Comparison of ENCODE assay signal across 8 cellular contexts in the genomic region with DNA sequence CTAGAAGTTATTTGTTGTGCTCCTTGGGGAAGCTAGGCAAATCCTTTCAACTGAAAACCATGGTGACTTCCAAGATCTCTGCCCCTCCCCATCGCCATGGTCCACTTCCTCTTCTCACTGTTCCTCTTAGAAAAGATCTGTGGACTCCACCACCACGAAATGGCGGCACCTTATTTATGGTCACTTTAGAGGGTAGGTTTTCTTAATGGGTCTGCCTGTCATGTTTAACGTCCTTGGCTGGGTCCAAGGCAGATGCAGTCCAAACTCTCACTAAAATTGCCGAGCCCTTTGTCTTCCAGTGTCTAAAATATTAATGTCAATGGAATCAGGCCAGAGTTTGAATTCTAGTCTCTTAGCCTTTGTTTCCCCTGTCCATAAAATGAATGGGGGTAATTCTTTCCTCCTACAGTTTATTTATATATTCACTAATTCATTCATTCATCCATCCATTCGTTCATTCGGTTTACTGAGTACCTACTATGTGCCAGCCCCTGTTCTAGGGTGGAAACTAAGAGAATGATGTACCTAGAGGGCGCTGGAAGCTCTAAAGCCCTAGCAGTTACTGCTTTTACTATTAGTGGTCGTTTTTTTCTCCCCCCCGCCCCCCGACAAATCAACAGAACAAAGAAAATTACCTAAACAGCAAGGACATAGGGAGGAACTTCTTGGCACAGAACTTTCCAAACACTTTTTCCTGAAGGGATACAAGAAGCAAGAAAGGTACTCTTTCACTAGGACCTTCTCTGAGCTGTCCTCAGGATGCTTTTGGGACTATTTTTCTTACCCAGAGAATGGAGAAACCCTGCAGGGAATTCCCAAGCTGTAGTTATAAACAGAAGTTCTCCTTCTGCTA. TPM values are rescaled to one million over a fixed set of nuclear protein-coding genes. Genes with fewer than 3 reads are reported as not detected.
DNase-seq lines count a peak whose midpoint lies in the region; TF ChIP-seq lines count a peak whose summit lies in the region.

No MANE protein-coding gene starts in this region.

- H3K9me3 Mint-ChIP-seq in activated CD4-positive, alpha-beta T cell treated with anti-CD3 and anti-CD28 coated beads, Interleukin-2, amount 10 ng/mL, durations not matched to agents 7 days and 5 days = peaks cover 2% of the 10 kb centered on the region

- H3K36me3 Mint-ChIP-seq in activated CD4-positive, alpha-beta T cell treated with anti-CD3 and anti-CD28 coated beads, Interleukin-2, amount 10 ng/mL, durations not matched to agents 7 days and 5 days (ENCODE audit: low read depth) = peaks cover 67% of the 10 kb centered on the region

- WGBS in sigmoid colon, 2 donors = 16 to 28% methylated on average over 11 of the region's 11 CpGs

- peaks cover 30% of the 10 kb centered on the region for H4K20me1 ChIP-seq in MM.1S (ENCODE audit: insufficient read depth, low read length)

- H3K9me3 ChIP-seq in MM.1S (replicated peaks; ENCODE audit: insufficient read depth, low read length) (no peaks in the 10 kb centered on the region), sigmoid colon (no peaks in the 10 kb centered on the region)

- peaks cover 40% of the 10 kb centered on the region for H3F3A ChIP-seq in MM.1S (ENCODE audit: insufficient read depth, low read length)

- TF ChIP-seq CTCF in MM.1S (IDR thresholded peaks at IDR 0.05; ENCODE audit: low read length) (peak; percentile 54), sigmoid colon (IDR thresholded peaks at IDR 0.05) (peak in 1 of 4 experiments; percentile 19)

- no peaks in the 10 kb centered on the region for H3K27me3 Mint-ChIP-seq in activated CD4-positive, alpha-beta T cell treated with anti-CD3 and anti-CD28 coated beads, Interleukin-2, amount 10 ng/mL, durations not matched to agents 7 days and 5 days

- CTCF ChIA-PET in activated CD4-positive, alpha-beta T cell treated with anti-CD3 and anti-CD28 coated beads, Interleukin-2, amount 10 ng/mL, durations not matched to agents 7 days and 5 days (lab: Charles Lee) = interaction anchor here (0.9 to 18.8 kb wide), 15 partner anchors 9 to 131 kb away, joined by 3 to 287 read pairs (median 5); a partner anchor contains a TSS

- no peaks in the 10 kb centered on the region for H3K9me2 ChIP-seq in MM.1S (replicated peaks; ENCODE audit: insufficient read depth, low read length)

- DNase-seq in activated CD4-positive, alpha-beta T cell treated with anti-CD3 and anti-CD28 coated beads, Interleukin-2, amount 10 ng/mL, durations not matched to agents 7 days and 5 days = peak; percentile 59
- no peak for DNase-seq in activated CD4-positive, alpha-beta T cell treated with anti-CD3 and anti-CD28 coated beads, Interleukin-2, amount 50 U/mL, for 1 hour
- DNase-seq in MM.1S (peak; percentile 71), cardiac septum (ENCODE audit: low spot score) (peak; percentile 83), sigmoid colon (peak; percentile 70), hippocampal formation (lab: John Stamatoyannopoulos, UW) (no peak), NCI-H187 treated with DMSO at 0.1 percent for 48 hours (lab: John Stamatoyannopoulos, UW) (no peak)
- peak; percentile 26 for DNase-seq in activated gamma-delta T cell treated with anti-CD3 and anti-CD28 coated beads, Interleukin-2, amount 50 U/mL, for 16 hours (ENCODE audit: low read depth)

- H3K36me3 ChIP-seq in MM.1S (replicated peaks; ENCODE audit: insufficient read depth, low read length) (peaks cover 4% of the 10 kb centered on the region; the same call in 1 of the 2 replicates), sigmoid colon (peaks cover 0 to 6% (median 3%) of the 10 kb centered on the region in 4 donors)

- H3K4me1 ChIP-seq in MM.1S (ENCODE audit: low read length) (peaks cover 28% of the 10 kb centered on the region), sigmoid colon (peaks cover 0 to 35% (median 21%) of the 10 kb centered on the region in 4 donors)

- H3K79me2 ChIP-seq in MM.1S (ENCODE audit: low read length) = peaks cover 44% of the 10 kb centered on the region

- TF ChIP-seq EP300 in sigmoid colon (IDR thresholded peaks at IDR 0.05) = no peak

- POLR2A ChIA-PET in activated CD4-positive, alpha-beta T cell treated with anti-CD3 and anti-CD28 coated beads, Interleukin-2, amount 10 ng/mL, durations not matched to agents 7 days and 5 days (lab: Charles Lee) = interaction anchor here (1.3 to 11.7 kb wide), 6 partner anchors 9 to 45 kb away, joined by 4 to 283 read pairs (median 38); a partner anchor contains a TSS

- no peak for TF ChIP-seq POLR2A in sigmoid colon (IDR thresholded peaks at IDR 0.05)

- H3K27ac ChIP-seq in MM.1S (ENCODE audit: low read length) (peak overlapping the region; percentile 97), sigmoid colon (peak overlapping the region; percentile 96 to 99 (median 98))

- H3K9ac ChIP-seq in MM.1S (ENCODE audit: low read length) = peak overlapping the region; percentile 97

- peak overlapping the region; percentile 48 for H2AFZ ChIP-seq in MM.1S (ENCODE audit: low read length)

- peak overlapping the region; percentile 83 for H3K4me2 ChIP-seq in MM.1S (ENCODE audit: low read depth, low read length)

- peak overlapping the region; percentile 97 for H3K4me3 ChIP-seq in MM.1S (ENCODE audit: low read length)
- H3K4me3 ChIP-seq in sigmoid colon = peak overlapping the region; percentile 72 to 91 (median 84)

- H3K4me3 Mint-ChIP-seq in activated CD4-positive, alpha-beta T cell treated with anti-CD3 and anti-CD28 coated beads, Interleukin-2, amount 10 ng/mL, durations not matched to agents 7 days and 5 days = peak overlapping the region; percentile 96

- no peaks in the 10 kb centered on the region for H3K27me3 ChIP-seq in MM.1S (replicated peaks; ENCODE audit: insufficient read depth, low read length)
- H3K27me3 ChIP-seq in sigmoid colon = no peaks in the 10 kb centered on the region

- H3K4me1 Mint-ChIP-seq in activated CD4-positive, alpha-beta T cell treated with anti-CD3 and anti-CD28 coated beads, Interleukin-2, amount 10 ng/mL, durations not matched to agents 7 days and 5 days = peaks cover 35% of the 10 kb centered on the region

- intact Hi-C loops in cardiac septum (cut with DNase I) (loop anchor here (1.0 kb wide), 2 partner anchors 18 to 47 kb away; a partner anchor contains a TSS), sigmoid colon (cut with DNase I) (loop anchor here (1.0 to 10.0 kb wide), 3 partner anchors 47 to 667 kb away; a partner anchor contains a TSS)

- H3K27ac Mint-ChIP-seq in activated CD4-positive, alpha-beta T cell treated with anti-CD3 and anti-CD28 coated beads, Interleukin-2, amount 10 ng/mL, durations not matched to agents 7 days and 5 days = peak overlapping the region; percentile 99

RNA-seq across cellular contexts. Expression of a gene that starts 0.7 kb away (rescaled TPM):
- 10 to 100 TPM; 15.9 to 20.5 TPM for total RNA-seq in activated CD4-positive, alpha-beta T cell treated with anti-CD3 and anti-CD28 coated beads, Interleukin-2, amount 10 ng/mL, durations not matched to agents 7 days and 5 days
- 1.00 TPM for total RNA-seq in cardiac septum
- total RNA-seq in sigmoid colon = under 1 TPM in 3 of 4 donors, not detected in 1; 0.41 to 0.66 (median 0.55) TPM
- polyA plus RNA-seq in sigmoid colon = 1 to 10 TPM; 1.2 to 8.1 (median 1.2) TPM

RNA-seq across cellular contexts. Expression of a gene that starts 0.9 kb away (rescaled TPM):
- over 10,000 TPM in 1 of 2 experiments, 1,000 to 10,000 TPM in 1; 9,253 to 11,726 TPM for total RNA-seq in activated CD4-positive, alpha-beta T cell treated with anti-CD3 and anti-CD28 coated beads, Interleukin-2, amount 10 ng/mL, durations not matched to agents 7 days and 5 days
- 904 TPM for total RNA-seq in cardiac septum
- total RNA-seq in sigmoid colon = 1,000 to 10,000 TPM; 1,906 to 2,799 (median 2,534) TPM
- 1,000 to 10,000 TPM; 3,109 to 8,584 (median 4,774) TPM for polyA plus RNA-seq in sigmoid colon

RNA-seq across cellular contexts. Expression of a gene that starts 25.9 kb away (rescaled TPM):
- total RNA-seq in activated CD4-positive, alpha-beta T cell treated with anti-CD3 and anti-CD28 coated beads, Interleukin-2, amount 10 ng/mL, durations not matched to agents 7 days and 5 days = 10 to 100 TPM; 67.9 to 70.2 TPM
- 70.7 TPM for total RNA-seq in cardiac septum
- 10 to 100 TPM; 22.5 to 34.9 (median 29.5) TPM for total RNA-seq in sigmoid colon
- 10 to 100 TPM; 12.6 to 38.6 (median 17.1) TPM for polyA plus RNA-seq in sigmoid colon

RNA-seq across cellular contexts. Expression of a gene that starts 47.0 kb away (rescaled TPM):
- 10 to 100 TPM; 69.2 to 77.6 TPM for total RNA-seq in activated CD4-positive, alpha-beta T cell treated with anti-CD3 and anti-CD28 coated beads, Interleukin-2, amount 10 ng/mL, durations not matched to agents 7 days and 5 days
- total RNA-seq in cardiac septum (49.2 TPM), sigmoid colon (10 to 100 TPM; 56.7 to 88.1 (median 64.9) TPM)
- 10 to 100 TPM; 12.9 to 40.0 (median 17.4) TPM for polyA plus RNA-seq in sigmoid colon

Comparison
In these comparisons a context has a peak if more than half of its experiments do, and no peak if none do; other contexts are left out.
1. DNase-seq: peak in activated CD4-positive, alpha-beta T cell treated with anti-CD3 and anti-CD28 coated beads, Interleukin-2, amount 10 ng/mL, durations not matched to agents 7 days and 5 days (single experiment), MM.1S (single experiment), activated gamma-delta T cell treated with anti-CD3 and anti-CD28 coated beads, Interleukin-2, amount 50 U/mL, for 16 hours (single experiment), cardiac septum (single experiment) and sigmoid colon (single experiment); none in activated CD4-positive, alpha-beta T cell treated with anti-CD3 and anti-CD28 coated beads, Interleukin-2, amount 50 U/mL, for 1 hour (single experiment), hippocampal formation (0 of 2) and NCI-H187 treated with DMSO at 0.1 percent for 48 hours (single experiment).